In the genomic region with DNA sequence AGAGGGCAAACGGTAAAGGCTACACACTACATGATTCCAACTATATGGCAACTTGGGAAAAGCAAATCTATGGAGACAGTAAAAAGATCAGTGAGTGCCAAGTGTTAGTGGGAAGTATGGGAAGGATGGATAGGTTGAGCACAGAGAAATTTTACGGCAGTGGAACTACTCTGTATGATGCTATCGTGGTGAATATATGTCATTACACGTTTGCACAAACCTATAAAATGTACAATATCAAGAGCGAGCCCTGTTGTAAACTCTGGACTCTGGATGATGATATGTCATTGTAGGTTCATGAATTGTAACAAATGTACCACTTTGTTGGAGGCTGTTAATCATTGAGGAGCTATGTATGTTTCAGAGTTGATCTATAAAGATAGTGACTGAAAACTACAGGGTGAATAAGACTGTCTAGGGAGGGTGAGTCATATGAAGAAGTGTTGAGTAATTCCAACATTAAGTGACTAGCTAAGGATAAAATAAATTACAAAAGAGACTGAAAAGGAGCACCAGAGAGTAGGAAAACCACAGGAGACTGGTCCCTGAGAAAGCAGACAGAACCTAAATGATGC, we compare ENCODE assay signal across 12 cellular contexts.
A peak's percentile ranks its signal among the peaks of the same experiment; 100 is the strongest.
DNase-seq lines count a peak whose midpoint lies in the region; ATAC-seq, FAIRE-seq and TF ChIP-seq lines count a peak whose summit lies in the region.
"Had no signal": no experiment of that assay in that cellular context is flagged by ENCODE, and none has a peak within 500 bp of the region (broad histone marks: within the 10 kb centered on the region; RNA-seq: fewer than 3 reads in every experiment).

No MANE protein-coding gene starts in this region.

- H3K56ac ChIP-seq in mesendoderm (ENCODE audit: low read length), result no peak overlapping the region

- no peaks in the 10 kb centered on the region for H3K27me3 ChIP-seq in breast epithelium
- H3K27me3 ChIP-seq in GM12878 (replicated peaks in 1 of 2; ENCODE audit: control insufficient read depth in 2 of 2, insufficient read depth in 2 of 2, low read length in 1 of 2), result no peaks in the 10 kb centered on the region; a peak in 1 of 4 replicates
- H3K27me3 ChIP-seq in mesendoderm (ENCODE audit: insufficient read depth, low read length, poor library complexity), result no peaks in the 10 kb centered on the region

- H3K36me3 ChIP-seq in breast epithelium, result no peaks in the 10 kb centered on the region
- H3K36me3 ChIP-seq in GM12878 (ENCODE audit: control insufficient read depth in 2 of 2, insufficient read depth in 2 of 2, low read length in 1 of 2), result no peaks in the 10 kb centered on the region
- no peaks in the 10 kb centered on the region for H3K36me3 ChIP-seq in mesendoderm (ENCODE audit: control insufficient read depth, insufficient read depth, low read length)
- H3K36me3 ChIP-seq: thoracic aorta had no signal

- no peak overlapping the region for H4K5ac ChIP-seq in mesendoderm (ENCODE audit: low read length)

- no peaks in the 10 kb centered on the region for H3K79me1 ChIP-seq in mesendoderm (ENCODE audit: low read length)

- H3K4me1 ChIP-seq in breast epithelium (no peaks in the 10 kb centered on the region), GM12878 (ENCODE audit: control insufficient read depth, insufficient read depth, low read length) (no peaks in the 10 kb centered on the region), mesendoderm (ENCODE audit: control insufficient read depth, low read depth, low read length) (peaks cover 1% of the 10 kb centered on the region)

- peak; percentile 55 for DNase-seq in MCF 10A (ENCODE audit: unreplicated experiment)
- DNase-seq in breast epithelium (ENCODE audit: low spot score in 2 of 2), result no peak
- no peak for DNase-seq in GM12878 (ENCODE audit: low read depth, low spot score)
- peak; percentile 7 for DNase-seq in urothelium cell line (ENCODE audit: low spot score)
- DNase-seq in stimulated activated CD4-positive, alpha-beta T cell treated with anti-CD3 and anti-CD28 coated beads, Interleukin-2, amount 100 ng/mL, for 24 hours, result no peak
- DNase-seq in mesendoderm, result no peak
- DNase-seq in NCI-H1092 (lab: John Stamatoyannopoulos, UW), result no peak
- DNase-seq: activated CD8-positive, alpha-beta memory T cell treated with anti-CD3 and anti-CD28 coated beads, Interleukin-2, amount 50 U/mL, for 4 hours; Karpas-422; NCI-H2227 treated with DMSO at 0.1 percent for 48 hours had no signal

- H3K4me2 ChIP-seq in GM12878 (ENCODE audit: control insufficient read depth, insufficient read depth) (no peak overlapping the region), mesendoderm (ENCODE audit: low read length) (no peak overlapping the region)

- H3K27ac Mint-ChIP-seq in MCF 10A (ENCODE audit: low read depth, unreplicated experiment), result no peak overlapping the region

- CTCF ChIA-PET in MCF 10A (lab: Yijun Ruan, JAX), result interaction anchor here (0.9 kb wide), 1 partner anchor 569 kb away, joined by 3 read pairs; no protein-coding TSS in a partner anchor
- CTCF ChIA-PET in GM12878 (lab: Yijun Ruan, JAX), result interaction anchor here (0.9 kb wide), 1 partner anchor 16 kb away, joined by 3 read pairs; no protein-coding TSS in a partner anchor

- TF ChIP-seq EP300 in GM12878 (IDR thresholded peaks at IDR 0.05; ENCODE audit: borderline replicate concordance in 1 of 2, control insufficient read depth in 1 of 2, low read depth in 2 of 2, low read length in 2 of 2), result no peak

- H3K27ac ChIP-seq in breast epithelium (no peak overlapping the region), GM12878 (ENCODE audit: control insufficient read depth, insufficient read depth) (no peak overlapping the region), mesendoderm (ENCODE audit: low read depth, low read length) (no peak overlapping the region)
- H3K27ac ChIP-seq: thoracic aorta had no signal

- no peaks in the 10 kb centered on the region for H3K9me3 Mint-ChIP-seq in MCF 10A (ENCODE audit: unreplicated experiment)

- no peaks in the 10 kb centered on the region for H4K20me1 ChIP-seq in GM12878 (ENCODE audit: control insufficient read depth, insufficient read depth)

- no peaks in the 10 kb centered on the region for H3K79me2 ChIP-seq in GM12878 (ENCODE audit: control insufficient read depth, insufficient read depth, low read length)
- no peaks in the 10 kb centered on the region for H3K79me2 ChIP-seq in mesendoderm (ENCODE audit: control insufficient read depth, insufficient read depth, low read length)

- no peak for TF ChIP-seq CTCF in MCF 10A (IDR thresholded peaks at IDR 0.05; ENCODE audit: unreplicated experiment)
- TF ChIP-seq CTCF in breast epithelium (IDR thresholded peaks at IDR 0.05), result no peak
- no peak for TF ChIP-seq CTCF in GM12878 (IDR thresholded peaks at IDR 0.05 in 2 of 3, conservative IDR thresholded peaks at IDR 0.05 in 1 of 3; ENCODE audit: control insufficient read depth in 2 of 3, extremely low read depth in 1 of 3, insufficient read depth in 1 of 3, low read depth in 3 of 3, low read length in 3 of 3)

- H3K18ac ChIP-seq in mesendoderm (ENCODE audit: low read length), result no peak overlapping the region

- WGBS in GM12878 (ENCODE audit: insufficient coverage, insufficient replicate concordance, low lambda C conversion rate, missing lambda C conversion rate), result 23% methylated on average over 5 of the region's 5 CpGs
- WGBS in mesendoderm (ENCODE audit: extremely low coverage, insufficient coverage, low lambda C conversion rate), result no CpG with 5 or more reads among the region's 5 CpGs

- peaks cover 11% of the 10 kb centered on the region for H3K4me1 Mint-ChIP-seq in MCF 10A (ENCODE audit: insufficient read depth, unreplicated experiment)

- no peaks in the 10 kb centered on the region for H3K9me3 ChIP-seq in breast epithelium
- no peaks in the 10 kb centered on the region for H3K9me3 ChIP-seq in GM12878 (replicated peaks; ENCODE audit: control insufficient read depth, insufficient read depth, low read length)
- H3K9me3 ChIP-seq: thoracic aorta had no signal

- no peak for TF ChIP-seq RAD21 in GM12878 (IDR thresholded peaks at IDR 0.05; ENCODE audit: insufficient read depth, low read depth, low read length)

- H2BK5ac ChIP-seq in mesendoderm (ENCODE audit: low read length), result no peak overlapping the region

- no peak overlapping the region for H2AK5ac ChIP-seq in mesendoderm (ENCODE audit: low read length)

- H2AFZ ChIP-seq in GM12878 (ENCODE audit: control insufficient read depth, low read depth, low read length), result no peak overlapping the region

- H3K4me3 ChIP-seq in breast epithelium, result no peak overlapping the region
- H3K4me3 ChIP-seq in GM12878, result no peak overlapping the region
- H3K4me3 ChIP-seq in mesendoderm (ENCODE audit: low read length), result no peak overlapping the region
- H3K4me3 ChIP-seq: thoracic aorta had no signal

- POLR2A ChIA-PET in MCF 10A (lab: Yijun Ruan, JAX) (no interaction called here), GM12878 (lab: Charles Lee) (no interaction called here)

- H3K27me3 Mint-ChIP-seq in MCF 10A (ENCODE audit: insufficient read depth, unreplicated experiment), result peaks cover 10% of the 10 kb centered on the region

- no TSS peak for BruUV-seq in MCF 10A (replicated peaks; lab: Mats Ljungman, UMichigan)
- no TSS peak for BruUV-seq in GM12878 (replicated peaks; lab: Mats Ljungman, UMichigan)

- in situ Hi-C loops in GM12878 (cut with MboI), result no loop called here

- H3K4ac ChIP-seq in mesendoderm (ENCODE audit: low read depth, low read length), result no peak overlapping the region

- intact Hi-C loops in MCF 10A (cut with micrococcal nuclease) (no loop called here), breast epithelium (cut with DNase I; ENCODE audit: low total_unique reads) (no loop called here), GM12878 (cut with micrococcal nuclease; ENCODE audit: unreplicated experiment) (no loop called here)

- no peak overlapping the region for H2BK15ac ChIP-seq in mesendoderm (replicated peaks; ENCODE audit: low read depth)

- no peak overlapping the region for H2BK120ac ChIP-seq in mesendoderm (ENCODE audit: low read depth, low read length)

- SMC1A ChIA-PET in GM12878 (lab: Charles Lee; ENCODE audit: uncharacterized antibody, unreplicated experiment), result interaction anchor here (0.6 kb wide), 1 partner anchor 165 kb away, joined by 4 read pairs; no protein-coding TSS in a partner anchor

- H3K23ac ChIP-seq in mesendoderm (ENCODE audit: low read length), result no peak overlapping the region

- H3K9ac ChIP-seq in GM12878 (ENCODE audit: control insufficient read depth, insufficient read depth, low read length), result no peak overlapping the region
- no peak overlapping the region for H3K9ac ChIP-seq in mesendoderm (ENCODE audit: low read length)

- no peaks in the 10 kb centered on the region for H3K36me3 Mint-ChIP-seq in MCF 10A (ENCODE audit: insufficient read depth, unreplicated experiment)

- FAIRE-seq in GM12878 (lab: Jason Lieb, UNC), result no peak
- no peak for FAIRE-seq in urothelium cell line (lab: Jason Lieb, UNC)

- ATAC-seq in HG03457 (IDR thresholded peaks at IDR 0.05; ENCODE audit: unreplicated experiment) (peak; percentile 89), GM12878 (peak; percentile 80)

- RAD21 ChIA-PET in GM12878 (lab: Charles Lee; ENCODE audit: unreplicated experiment), result no interaction called here

- no peak overlapping the region for H3K4me3 Mint-ChIP-seq in MCF 10A (ENCODE audit: unreplicated experiment)

- TF ChIP-seq POLR2A in breast epithelium (IDR thresholded peaks at IDR 0.05), result no peak
- TF ChIP-seq POLR2A in GM12878 (IDR thresholded peaks at IDR 0.05; ENCODE audit: low read depth, low read length), result no peak

- no peak overlapping the region for H4K8ac ChIP-seq in mesendoderm (ENCODE audit: low read depth, low read length)

TF ChIP-seq in GM12878, 131 proteins besides CTCF, POLR2A, EP300 and RAD21:
- peak in 1 of 2 experiments; percentile 30; a peak in 1 of 4 replicates for TF ChIP-seq IKZF2 (IDR thresholded peaks at IDR 0.05)
- TF ChIP-seq, protein P1, sequence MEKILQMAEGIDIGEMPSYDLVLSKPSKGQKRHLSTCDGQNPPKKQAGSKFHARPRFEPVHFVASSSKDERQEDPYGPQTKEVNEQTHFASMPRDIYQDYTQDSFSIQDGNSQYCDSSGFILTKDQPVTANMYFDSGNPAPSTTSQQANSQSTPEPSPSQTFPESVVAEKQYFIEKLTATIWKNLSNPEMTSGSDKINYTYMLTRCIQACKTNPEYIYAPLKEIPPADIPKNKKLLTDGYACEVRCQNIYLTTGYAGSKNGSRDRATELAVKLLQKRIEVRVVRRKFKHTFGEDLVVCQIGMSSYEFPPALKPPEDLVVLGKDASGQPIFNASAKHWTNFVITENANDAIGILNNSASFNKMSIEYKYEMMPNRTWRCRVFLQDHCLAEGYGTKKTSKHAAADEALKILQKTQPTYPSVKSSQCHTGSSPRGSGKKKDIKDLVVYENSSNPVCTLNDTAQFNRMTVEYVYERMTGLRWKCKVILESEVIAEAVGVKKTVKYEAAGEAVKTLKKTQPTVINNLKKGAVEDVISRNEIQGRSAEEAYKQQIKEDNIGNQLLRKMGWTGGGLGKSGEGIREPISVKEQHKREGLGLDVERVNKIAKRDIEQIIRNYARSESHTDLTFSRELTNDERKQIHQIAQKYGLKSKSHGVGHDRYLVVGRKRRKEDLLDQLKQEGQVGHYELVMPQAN (conservative IDR thresholded peaks at IDR 0.05), result no peak
- no peak for TF ChIP-seq PML (IDR thresholded peaks at IDR 0.05; ENCODE audit: low read length)
- no peak for TF ChIP-seq BRCA1 (IDR thresholded peaks at IDR 0.05; ENCODE audit: low read depth, low read length)

Comparison
In these comparisons a context has a peak if more than half of its experiments do, and no peak if none do; other contexts are left out.
1. DNase-seq: peak in MCF 10A (single experiment) and urothelium cell line (single experiment); none in breast epithelium (0 of 2), GM12878 (single experiment), stimulated activated CD4-positive, alpha-beta T cell treated with anti-CD3 and anti-CD28 coated beads, Interleukin-2, amount 100 ng/mL, for 24 hours (0 of 2), mesendoderm (single experiment) and NCI-H1092 (single experiment).